In genomic region chr13:77928909-77929308, GRCh38 we compare ENCODE assay signal across 10 cellular contexts. TPM values are rescaled to one million over a fixed set of nuclear protein-coding genes. Genes with fewer than 3 reads are reported as not detected.
DNase-seq lines count a peak whose midpoint lies in the region; ATAC-seq lines count a peak whose summit lies in the region.
"Had no signal": no experiment of that assay in that cellular context is flagged by ENCODE, and none has a peak within 500 bp of the region (broad histone marks: within the 10 kb centered on the region; RNA-seq: fewer than 3 reads in every experiment).

No MANE protein-coding gene starts in this region.

- no peak for DNase-seq in natural killer cell treated with Interleukin-12 subunit alpha and Interleukin-12 subunit beta and Interleukin-15 and Interleukin-18, amount 100 ng/mL, for 72 hours (ENCODE audit: low spot score)
- DNase-seq in activated naive CD4-positive, alpha-beta T cell (lab: John Stamatoyannopoulos, UW) = no peak
- no peak for DNase-seq in activated CD4-positive, CD25-positive, alpha-beta regulatory T cell (lab: John Stamatoyannopoulos, UW)
- DNase-seq in pons (ENCODE audit: low spot score) = no peak
- DNase-seq: activated CD4-positive, alpha-beta T cell treated with anti-CD3 and anti-CD28 coated beads for 48 hours; NCI-H2171 treated with DMSO at 0.1 percent for 48 hours; sigmoid colon had no signal

- H3K36me3 Mint-ChIP-seq in natural killer cell treated with Interleukin-12 subunit alpha and Interleukin-12 subunit beta and Interleukin-15 and Interleukin-18, amount 100 ng/mL, for 72 hours = no peaks in the 10 kb centered on the region

- peak overlapping the region in 1 of 2 donors; percentile 62 for H3K27ac Mint-ChIP-seq in natural killer cell treated with Interleukin-12 subunit alpha and Interleukin-12 subunit beta and Interleukin-15 and Interleukin-18, amount 100 ng/mL, for 72 hours

- H3K4me1 Mint-ChIP-seq in natural killer cell treated with Interleukin-12 subunit alpha and Interleukin-12 subunit beta and Interleukin-15 and Interleukin-18, amount 100 ng/mL, for 72 hours (ENCODE audit: low read depth in 2 of 2) = peaks cover 3 to 14% of the 10 kb centered on the region in 2 donors

- H3K9me3 Mint-ChIP-seq in natural killer cell treated with Interleukin-12 subunit alpha and Interleukin-12 subunit beta and Interleukin-15 and Interleukin-18, amount 100 ng/mL, for 72 hours = no peaks in the 10 kb centered on the region

- peak; percentile 94 for ATAC-seq in GM18907 (IDR thresholded peaks at IDR 0.05; ENCODE audit: unreplicated experiment)
- ATAC-seq in GM21786 (IDR thresholded peaks at IDR 0.05; ENCODE audit: unreplicated experiment) = peak; percentile 87
- peak; percentile 87 for ATAC-seq in HG03469 (IDR thresholded peaks at IDR 0.05; ENCODE audit: unreplicated experiment)
- peak in 1 of 2 donors; percentile 77 for ATAC-seq in natural killer cell treated with Interleukin-12 subunit alpha and Interleukin-12 subunit beta and Interleukin-15 and Interleukin-18, amount 100 ng/mL, for 72 hours

- H3K27me3 Mint-ChIP-seq in natural killer cell treated with Interleukin-12 subunit alpha and Interleukin-12 subunit beta and Interleukin-15 and Interleukin-18, amount 100 ng/mL, for 72 hours = peaks cover 10 to 20% of the 10 kb centered on the region in 2 donors

- H3K4me3 Mint-ChIP-seq in natural killer cell treated with Interleukin-12 subunit alpha and Interleukin-12 subunit beta and Interleukin-15 and Interleukin-18, amount 100 ng/mL, for 72 hours = peak overlapping the region; percentile 47

RNA-seq across cellular contexts. Expression of gene EDNRB, which starts 10.3 kb away (rescaled TPM):
- not detected for total RNA-seq in natural killer cell treated with Interleukin-12 subunit alpha and Interleukin-12 subunit beta and Interleukin-15 and Interleukin-18, amount 100 ng/mL, for 72 hours
